13 cellular contexts compared by ENCODE assay signal in the genomic region with DNA sequence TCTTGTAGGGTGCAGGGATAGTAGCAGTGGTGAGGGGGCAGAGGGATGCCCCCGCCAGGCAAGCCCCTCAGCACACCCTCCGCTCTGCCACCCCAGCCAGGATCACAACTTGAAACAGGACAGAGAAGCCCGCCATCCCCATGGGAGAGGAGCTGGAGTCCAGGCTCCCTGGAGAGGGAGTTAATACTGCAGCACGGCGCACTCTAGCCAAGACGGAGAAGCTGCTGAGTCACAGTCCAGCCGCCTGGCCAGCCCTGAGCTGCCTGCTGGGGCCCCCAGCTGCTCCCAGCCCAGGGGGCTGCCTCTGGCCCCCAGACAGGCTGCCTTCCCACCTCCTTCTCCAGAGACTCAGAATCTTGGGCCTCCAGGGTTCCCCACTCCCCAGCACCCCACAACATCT.
A peak's percentile ranks its signal among the peaks of the same experiment; 100 is the strongest.
DNase-seq lines count a peak whose midpoint lies in the region; ATAC-seq and TF ChIP-seq lines count a peak whose summit lies in the region.
"Had no signal": no experiment of that assay in that cellular context is flagged by ENCODE, and none has a peak within 500 bp of the region (broad histone marks: within the 10 kb centered on the region; RNA-seq: fewer than 3 reads in every experiment).

No MANE protein-coding gene starts in this region.

- CTCF ChIA-PET in SK-N-SH (lab: Yijun Ruan, JAX) (interaction anchor here (1.4 to 1.6 kb wide), 3 partner anchors 37 to 159 kb away, joined by 5 to 8 read pairs (median 5); no protein-coding TSS in a partner anchor), PC-9 (lab: Charles Lee) (no interaction called here)
- CTCF ChIA-PET in CD4-positive, alpha-beta memory T cell (lab: Charles Lee; ENCODE audit: partially characterized antibody) = no interaction called here

- H3K36me3 ChIP-seq in SK-N-SH (replicated peaks in 1 of 2; ENCODE audit: control insufficient read depth in 1 of 2, insufficient read depth in 2 of 2, low read length in 1 of 2) (no peaks in the 10 kb centered on the region), rectal smooth muscle tissue (ENCODE audit: control insufficient read depth, insufficient read depth, low read length) (no peaks in the 10 kb centered on the region), PC-9 (ENCODE audit: low read depth) (no peaks in the 10 kb centered on the region)
- no peaks in the 10 kb centered on the region for H3K36me3 ChIP-seq in CD4-positive, alpha-beta memory T cell (ENCODE audit: insufficient read depth, low read length)

- DNase-seq in GM03348 (ENCODE audit: low spot score) (peak; percentile 75), SK-N-SH (no peak), Right ventricle myocardium inferior (ENCODE audit: missing footprints) (no peak), PC-9 (no peak), T-helper 17 cell (no peak)
- DNase-seq in stimulated activated CD4-positive, alpha-beta T cell treated with anti-CD3 and anti-CD28 coated beads, Interleukin-4, amount 100 ng/mL, for 1 hour = no peak
- DNase-seq in CD4-positive, alpha-beta memory T cell = no peak
- DNase-seq: activated B cell treated with CpG ODN at 0.5 μM for 24 hours, DMS79 treated with DMSO at 0.1 percent for 48 hours, NCI-H1092, occipital lobe had no signal

- H3K79me2 ChIP-seq in SK-N-SH (ENCODE audit: insufficient read depth) (no peaks in the 10 kb centered on the region), PC-9 (ENCODE audit: low read depth) (no peaks in the 10 kb centered on the region)

- no peak for TF ChIP-seq EP300 in SK-N-SH (IDR thresholded peaks at IDR 0.05; ENCODE audit: borderline replicate concordance in 1 of 2, low read depth in 1 of 2, low read length in 1 of 2)

- POLR2A ChIA-PET in SK-N-SH (lab: Yijun Ruan, JAX) (no interaction called here), PC-9 (lab: Charles Lee; ENCODE audit: unreplicated experiment) (no interaction called here)
- POLR2A ChIA-PET in CD4-positive, alpha-beta memory T cell (lab: Charles Lee; ENCODE audit: partially characterized antibody) = no interaction called here

- H3K9me3 ChIP-seq in SK-N-SH = no peaks in the 10 kb centered on the region
- no peaks in the 10 kb centered on the region for H3K9me3 ChIP-seq in PC-9 (ENCODE audit: insufficient read depth, low read depth)
- H3K9me3 ChIP-seq in T-helper 17 cell (ENCODE audit: control insufficient read depth, low read length, poor library complexity, severe bottlenecking) = no peaks in the 10 kb centered on the region
- H3K9me3 ChIP-seq in CD4-positive, alpha-beta memory T cell (ENCODE audit: control insufficient read depth in 1 of 2, low read length in 2 of 2) = no peaks in the 10 kb centered on the region

- WGBS in SK-N-SH (ENCODE audit: low lambda C conversion rate) = no CpG with 5 or more reads among the region's 7 CpGs

- H3K9ac ChIP-seq in SK-N-SH (no peak overlapping the region), rectal smooth muscle tissue (ENCODE audit: low read length) (no peak overlapping the region)

- H4K20me1 ChIP-seq in SK-N-SH (ENCODE audit: insufficient read depth) (no peaks in the 10 kb centered on the region), PC-9 (ENCODE audit: insufficient read depth) (no peaks in the 10 kb centered on the region)

- H3K9me3 Mint-ChIP-seq in CD4-positive, alpha-beta memory T cell = no peaks in the 10 kb centered on the region
- H3K9me3 Mint-ChIP-seq: activated B cell treated with CpG ODN at 0.5 μM for 24 hours; activated naive CD4-positive, alpha-beta T cell treated with anti-CD3 and anti-CD28 coated beads, Interleukin-2, amount 50 U/mL, for 24 hours had no signal

- intact Hi-C loops in Right ventricle myocardium inferior (cut with DNase I) = no loop called here
- intact Hi-C loops in PC-9 (cut with micrococcal nuclease; ENCODE audit: unreplicated experiment) = no loop called here
- intact Hi-C loops in CD4-positive, alpha-beta memory T cell (cut with micrococcal nuclease) = no loop called here

- no TSS peak for BruUV-seq in PC-9 (replicated peaks; lab: Mats Ljungman, UMichigan)

- no peaks in the 10 kb centered on the region for H3K27me3 ChIP-seq in SK-N-SH (ENCODE audit: insufficient read depth)
- H3K27me3 ChIP-seq in rectal smooth muscle tissue (ENCODE audit: control insufficient read depth, insufficient read depth, low read length) = no peaks in the 10 kb centered on the region
- H3K27me3 ChIP-seq in PC-9 (ENCODE audit: insufficient read depth, low read depth) = no peaks in the 10 kb centered on the region
- no peaks in the 10 kb centered on the region for H3K27me3 ChIP-seq in CD4-positive, alpha-beta memory T cell (ENCODE audit: insufficient read depth, low read length)

- H3K9me2 ChIP-seq in SK-N-SH = no peaks in the 10 kb centered on the region
- H3K9me2 ChIP-seq in PC-9 (ENCODE audit: insufficient read depth) = no peaks in the 10 kb centered on the region

- H3K4me1 Mint-ChIP-seq in T-helper 17 cell = peaks cover 15% of the 10 kb centered on the region
- H3K4me1 Mint-ChIP-seq in CD4-positive, alpha-beta memory T cell = peaks cover 2 to 18% (median 10%) of the 10 kb centered on the region in 4 donors

- H3K36me3 Mint-ChIP-seq in T-helper 17 cell (ENCODE audit: low read depth) = no peaks in the 10 kb centered on the region
- no peaks in the 10 kb centered on the region for H3K36me3 Mint-ChIP-seq in CD4-positive, alpha-beta memory T cell
- H3K36me3 Mint-ChIP-seq: activated naive CD4-positive, alpha-beta T cell treated with anti-CD3 and anti-CD28 coated beads, Interleukin-2, amount 50 U/mL, for 24 hours had no signal

- H3K4me3 ChIP-seq in SK-N-SH (ENCODE audit: low read depth in 2 of 2, low read length in 1 of 2) (no peak overlapping the region), rectal smooth muscle tissue (ENCODE audit: low read length) (no peak overlapping the region), PC-9 (no peak overlapping the region)
- H3K4me3 ChIP-seq in CD4-positive, alpha-beta memory T cell (ENCODE audit: low read length in 2 of 2) = no peak overlapping the region

- no peak overlapping the region for H3K4me3 Mint-ChIP-seq in T-helper 17 cell
- no peak overlapping the region for H3K4me3 Mint-ChIP-seq in CD4-positive, alpha-beta memory T cell
- H3K4me3 Mint-ChIP-seq: activated B cell treated with CpG ODN at 0.5 μM for 24 hours; activated naive CD4-positive, alpha-beta T cell treated with anti-CD3 and anti-CD28 coated beads, Interleukin-2, amount 50 U/mL, for 24 hours had no signal

- no peak for TF ChIP-seq RAD21 in SK-N-SH (IDR thresholded peaks at IDR 0.05; ENCODE audit: low read length)

- no peak overlapping the region for H3K27ac ChIP-seq in SK-N-SH (ENCODE audit: low read depth in 2 of 2, low read length in 1 of 2)
- H3K27ac ChIP-seq in rectal smooth muscle tissue (ENCODE audit: low read depth, low read length) = peak overlapping the region; percentile 38
- H3K27ac ChIP-seq in PC-9 = no peak overlapping the region
- no peak overlapping the region for H3K27ac ChIP-seq in CD4-positive, alpha-beta memory T cell (ENCODE audit: low read depth, low read length)

- H3K4me1 ChIP-seq in SK-N-SH (ENCODE audit: control insufficient read depth in 1 of 2, insufficient read depth in 2 of 2, low read depth in 1 of 2, low read length in 1 of 2) (peaks cover 8 to 16% of the 10 kb centered on the region in 2 experiments; a peak in 3 of 4 replicates), rectal smooth muscle tissue (ENCODE audit: control insufficient read depth, insufficient read depth, low read length) (peaks cover 9% of the 10 kb centered on the region), PC-9 (replicated peaks; ENCODE audit: insufficient read depth) (no peaks in the 10 kb centered on the region)
- H3K4me1 ChIP-seq in CD4-positive, alpha-beta memory T cell (ENCODE audit: insufficient read depth, low read length) = peaks cover 25% of the 10 kb centered on the region

- peak overlapping the region; percentile 11; the same call in 1 of the 2 replicates for H2AFZ ChIP-seq in SK-N-SH (ENCODE audit: low read depth)
- no peak overlapping the region for H2AFZ ChIP-seq in PC-9

- H3F3A ChIP-seq in SK-N-SH (replicated peaks; ENCODE audit: insufficient read depth) (no peaks in the 10 kb centered on the region), PC-9 (ENCODE audit: insufficient read depth, low read depth) (no peaks in the 10 kb centered on the region)

- H3K27ac Mint-ChIP-seq in T-helper 17 cell = no peak overlapping the region
- H3K27ac Mint-ChIP-seq in CD4-positive, alpha-beta memory T cell = no peak overlapping the region
- H3K27ac Mint-ChIP-seq: activated B cell treated with CpG ODN at 0.5 μM for 24 hours; activated naive CD4-positive, alpha-beta T cell treated with anti-CD3 and anti-CD28 coated beads, Interleukin-2, amount 50 U/mL, for 24 hours had no signal

- TF ChIP-seq CTCF in SK-N-SH (IDR thresholded peaks at IDR 0.05) (no peak), PC-9 (conservative IDR thresholded peaks at IDR 0.05) (no peak)

- ATAC-seq in Right ventricle myocardium inferior (peak; percentile 56), T-helper 17 cell (no peak)

- H3K4me2 ChIP-seq in SK-N-SH (peak overlapping the region; percentile 1; the same call in 1 of the 2 replicates), PC-9 (no peak overlapping the region)

- peaks cover 23% of the 10 kb centered on the region for H3K27me3 Mint-ChIP-seq in T-helper 17 cell
- peaks cover 0 to 6% of the 10 kb centered on the region in 2 donors for H3K27me3 Mint-ChIP-seq in CD4-positive, alpha-beta memory T cell

TF ChIP-seq in SK-N-SH, 30 proteins besides CTCF, POLR2A, EP300 and RAD21:
- TF ChIP-seq YY1 (IDR thresholded peaks at IDR 0.05; ENCODE audit: low read depth) = no peak
- no peak for TF ChIP-seq CHD2 (IDR thresholded peaks at IDR 0.05; ENCODE audit: low read length, partially characterized antibody)
